Comparison of ENCODE assay signal across 4 cellular contexts in the genomic region with DNA sequence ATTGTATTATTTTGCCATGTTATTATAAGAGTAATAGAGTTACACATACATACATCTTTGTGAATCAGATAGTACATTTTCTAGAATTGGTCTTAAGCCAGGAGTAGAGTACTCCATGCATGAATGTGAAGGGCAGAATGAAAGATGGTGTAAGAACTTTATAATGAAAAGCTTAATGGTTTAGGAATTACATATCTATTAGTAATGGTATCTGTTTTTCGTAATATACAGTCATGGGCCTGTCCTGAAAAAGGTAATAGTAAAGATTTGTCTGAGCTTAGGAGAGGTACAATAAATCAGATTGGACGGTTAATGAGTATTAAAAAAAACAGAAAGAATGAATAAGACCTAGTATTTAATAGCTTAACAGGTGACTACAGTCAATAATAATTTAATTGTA.
"Had no signal": no experiment of that assay in that cellular context is flagged by ENCODE, and none has a peak within 500 bp of the region (broad histone marks: within the 10 kb centered on the region; RNA-seq: fewer than 3 reads in every experiment).

No MANE protein-coding gene starts in this region.

- H3K4me3 Mint-ChIP-seq: GM23338, H9, IgD-negative memory B cell had no signal

- H2AFZ ChIP-seq: GM23338 had no signal

- H3K27me3 Mint-ChIP-seq: IgD-negative memory B cell had no signal

- H3K4me1 Mint-ChIP-seq: GM23338, H9, IgD-negative memory B cell had no signal

- ATAC-seq: GM23338 had no signal

- H3K9me3 Mint-ChIP-seq: GM23338, H9, IgD-negative memory B cell had no signal

- DNase-seq: H9, HCEC 1CT had no signal

- H3K4me3 ChIP-seq: GM23338 had no signal

- H3K27ac Mint-ChIP-seq: GM23338, H9, IgD-negative memory B cell had no signal

- H3K4me2 ChIP-seq: GM23338 had no signal
